ENCODE assay signal across 8 cellular contexts in genomic region chr22:37187552-37187890, GRCh38. TPM values are rescaled to one million over a fixed set of nuclear protein-coding genes. Genes with fewer than 3 reads are reported as not detected.
DNase-seq lines count a peak whose midpoint lies in the region; ATAC-seq, FAIRE-seq and TF ChIP-seq lines count a peak whose summit lies in the region.

No MANE protein-coding gene starts in this region.

- H3K27me3 ChIP-seq in H9 (ENCODE audit: insufficient read depth, low read length) (no peaks in the 10 kb centered on the region), iPS-18a (ENCODE audit: control insufficient read depth, insufficient read depth, low read length) (no peaks in the 10 kb centered on the region), small intestine (ENCODE audit: control insufficient read depth in 2 of 2, insufficient read depth in 2 of 2, low read length in 2 of 2) (no peaks in the 10 kb centered on the region)

- no peak overlapping the region for H2BK12ac ChIP-seq in H9 (ENCODE audit: insufficient read length, low read depth, low read length)

- no peak overlapping the region for H4K8ac ChIP-seq in H9 (replicated peaks; ENCODE audit: insufficient read length, low read depth, low read length)

- peak overlapping the region; percentile 44 for H3K4me3 ChIP-seq in astrocyte of the cerebellum (ENCODE audit: low read depth, low read length)
- peak overlapping the region; percentile 35 for H3K4me3 ChIP-seq in iPS-18a (ENCODE audit: low read length)
- H3K4me3 ChIP-seq in small intestine (ENCODE audit: low read depth in 1 of 2, low read length in 2 of 2): no peak overlapping the region
- H3K4me3 ChIP-seq in OCI-LY7 (ENCODE audit: low read depth, low read length, poor library complexity, severe bottlenecking): no peak overlapping the region

- in situ Hi-C loops in astrocyte of the cerebellum (cut with HindIII; ENCODE audit: low sequenced_read_pairs): no loop called here

- H3K79me2 ChIP-seq in H9 (ENCODE audit: insufficient read depth, low read length): no peaks in the 10 kb centered on the region
- H3K79me2 ChIP-seq in OCI-LY7 (ENCODE audit: insufficient read depth, low read depth, low read length): no peaks in the 10 kb centered on the region

- no peak overlapping the region for H3K4ac ChIP-seq in H9 (ENCODE audit: low read depth, low read length)

- H3K36me3 ChIP-seq in iPS-18a (ENCODE audit: control insufficient read depth, low read depth, low read length) (no peaks in the 10 kb centered on the region), small intestine (ENCODE audit: control insufficient read depth in 2 of 2, insufficient read depth in 2 of 2, low read length in 2 of 2) (no peaks in the 10 kb centered on the region), OCI-LY7 (ENCODE audit: insufficient read depth, low read length) (no peaks in the 10 kb centered on the region)

- peak overlapping the region; percentile 57 to 88 (median 85); a peak in 4 of 7 replicates for H3K27ac Mint-ChIP-seq in H9

- peaks cover 9% of the 10 kb centered on the region for H3K23me2 ChIP-seq in H9 (ENCODE audit: insufficient read length, low read depth, low read length, poor library complexity, severe bottlenecking)

- ATAC-seq in HG02973 (IDR thresholded peaks at IDR 0.05; ENCODE audit: unreplicated experiment): no peak

- H3K9me3 Mint-ChIP-seq in H9: peaks cover 3 to 12% of the 10 kb centered on the region in 2 experiments

- H3K4me3 Mint-ChIP-seq in H9: peak overlapping the region; percentile 62 to 77

- H2AK5ac ChIP-seq in H9 (ENCODE audit: insufficient read length, low read length): no peak overlapping the region

- H3K4me1 ChIP-seq in H9 (ENCODE audit: insufficient read depth, low read length) (peaks cover 5% of the 10 kb centered on the region), iPS-18a (ENCODE audit: control insufficient read depth, low read depth, low read length) (peaks cover 25% of the 10 kb centered on the region), small intestine (ENCODE audit: control insufficient read depth in 2 of 2, insufficient read depth in 1 of 2, low read depth in 1 of 2, low read length in 1 of 2) (peaks cover 2 to 11% of the 10 kb centered on the region in 2 donors), OCI-LY7 (ENCODE audit: insufficient read depth, low read length, poor library complexity, severe bottlenecking) (peaks cover 6% of the 10 kb centered on the region)

- H3K14ac ChIP-seq in H9 (ENCODE audit: insufficient read depth, low read length): peak overlapping the region; percentile 25; the same call in 1 of the 2 replicates

- H3K9me3 ChIP-seq in H9 (ENCODE audit: control insufficient read depth, low read depth, low read length): no peaks in the 10 kb centered on the region
- H3K9me3 ChIP-seq in iPS-18a (ENCODE audit: control insufficient read depth, low read depth, low read length): peaks cover 6% of the 10 kb centered on the region
- no peaks in the 10 kb centered on the region for H3K9me3 ChIP-seq in small intestine (ENCODE audit: control insufficient read depth, low read depth)
- peaks cover 4% of the 10 kb centered on the region; the same call in 1 of the 2 replicates for H3K9me3 ChIP-seq in OCI-LY7 (ENCODE audit: low read length)

- no CpG with 5 or more reads among the region's 5 CpGs for WGBS in H9 (ENCODE audit: extremely low coverage, insufficient read length, low lambda C conversion rate)
- WGBS in small intestine, 3 donors: 3 to 16% (median 15%) methylated on average over 5 of the region's 5 CpGs

- H3K27me3 Mint-ChIP-seq in H9 (ENCODE audit: low read depth): no peaks in the 10 kb centered on the region; the same call in 1 of the 2 replicates

- no peak for DNase-seq in H9
- DNase-seq in astrocyte of the cerebellum (ENCODE audit: low read depth): no peak
- DNase-seq in small intestine: peak; percentile 44
- DNase-seq in NCI-H446 (lab: John Stamatoyannopoulos, UW): no peak
- DNase-seq in OCI-LY7 (ENCODE audit: low spot score): no peak
- DNase-seq in GDM1 (lab: John Stamatoyannopoulos, UW): no peak

- POLR2A ChIA-PET in OCI-LY7 (lab: Charles Lee): no interaction called here

- H3K27ac ChIP-seq in H9 (ENCODE audit: insufficient read length, low read depth, low read length): no peak overlapping the region
- no peak overlapping the region for H3K27ac ChIP-seq in iPS-18a (ENCODE audit: low read length)
- peak overlapping the region; percentile 35 to 82 for H3K27ac ChIP-seq in small intestine (ENCODE audit: low read depth in 1 of 2, low read length in 1 of 2)
- no peak overlapping the region for H3K27ac ChIP-seq in OCI-LY7 (ENCODE audit: low read depth, low read length, poor library complexity, severe bottlenecking)

- peaks cover 29 to 43% of the 10 kb centered on the region in 2 experiments for H3K4me1 Mint-ChIP-seq in H9

- H3T11ph ChIP-seq in H9 (ENCODE audit: low read length): no peak overlapping the region

- H3K36me3 Mint-ChIP-seq in H9 (ENCODE audit: insufficient read depth in 1 of 3, low read depth in 3 of 3): peaks cover 8 to 18% (median 9%) of the 10 kb centered on the region in 3 experiments; a peak in 6 of 7 replicates

- H4K20me1 ChIP-seq in H9 (ENCODE audit: control insufficient read depth, insufficient read depth, insufficient read length): no peaks in the 10 kb centered on the region
- no peaks in the 10 kb centered on the region for H4K20me1 ChIP-seq in OCI-LY7 (ENCODE audit: insufficient read depth, low read length)

- TF ChIP-seq CTCF in H9 (conservative IDR thresholded peaks at IDR 0.05) (no peak), astrocyte of the cerebellum (IDR thresholded peaks at IDR 0.05; ENCODE audit: low read depth, low read length, missing control alignments) (no peak), OCI-LY7 (conservative IDR thresholded peaks at IDR 0.05; ENCODE audit: low read length) (no peak)

- H3K9ac ChIP-seq in H9 (ENCODE audit: extremely low read depth, insufficient read length, low read length) (no peak overlapping the region), iPS-18a (ENCODE audit: low read length) (peak overlapping the region; percentile 8)

- no peak overlapping the region for H3K23ac ChIP-seq in H9 (ENCODE audit: insufficient read length, low read depth, low read length)

- no peak overlapping the region for H2BK15ac ChIP-seq in H9 (ENCODE audit: low read depth, low read length)

- no peak overlapping the region for H2AFZ ChIP-seq in H9 (ENCODE audit: low read length)
- H2AFZ ChIP-seq in OCI-LY7 (ENCODE audit: low read length): no peak overlapping the region

- no TSS peak for BruUV-seq in OCI-LY7 (replicated peaks; lab: Mats Ljungman, UMichigan)

- H3K79me1 ChIP-seq in H9 (ENCODE audit: insufficient read depth, low read depth, low read length, poor library complexity, severe bottlenecking): no peaks in the 10 kb centered on the region

- no peak overlapping the region for H3K18ac ChIP-seq in H9 (ENCODE audit: insufficient read length, low read depth, low read length)

- H3K4me2 ChIP-seq in H9 (ENCODE audit: insufficient read depth, insufficient read length, low read length): peak overlapping the region; percentile 60
- H3K4me2 ChIP-seq in OCI-LY7 (ENCODE audit: low read length): no peak overlapping the region

- no peak overlapping the region for H4K91ac ChIP-seq in H9 (ENCODE audit: insufficient read length, low read depth, low read length)

- H4K5ac ChIP-seq in H9 (ENCODE audit: insufficient read length, low read depth, low read length): no peak overlapping the region

- H3K56ac ChIP-seq in H9 (ENCODE audit: insufficient read length, low read depth, low read length): no peak overlapping the region

- no peak overlapping the region for H2BK5ac ChIP-seq in H9 (ENCODE audit: insufficient read length, low read length)

- no peak overlapping the region for H2BK120ac ChIP-seq in H9 (ENCODE audit: low read depth, low read length, poor library complexity, severe bottlenecking)

- intact Hi-C loops in OCI-LY7 (cut with micrococcal nuclease; ENCODE audit: unreplicated experiment): no loop called here

- H2BK20ac ChIP-seq in H9 (ENCODE audit: low read depth, low read length, poor library complexity, severe bottlenecking): no peak overlapping the region

- CTCF ChIA-PET in OCI-LY7 (lab: Charles Lee; ENCODE audit: unreplicated experiment): no interaction called here

- no peak for FAIRE-seq in small intestine (lab: Jason Lieb, UNC)

- no peaks in the 10 kb centered on the region for H3K9me2 ChIP-seq in OCI-LY7 (ENCODE audit: insufficient read depth, low read length)

RNA-seq across cellular contexts. Expression of gene C1QTNF6, which starts 0.5 kb away (rescaled TPM):
- total RNA-seq in H9 (2021) (3.8 and 5.0 TPM in 2 replicates), OCI-LY7 (2022) (18.7 and 19.6 TPM in 2 replicates)
- 1 to 10 TPM; 2.4 to 3.6 (median 2.6) TPM for polyA plus RNA-seq in small intestine
- 6.8 and 7.3 TPM in 2 replicates for total RNA-seq in OCI-LY7 (2014; rRNA removed; shearing (Covaris generic))

RNA-seq across cellular contexts. Expression of gene SSTR3, which starts 24.8 kb away (rescaled TPM):
- total RNA-seq in H9 (2021): 0.68 and 0.72 TPM in 2 replicates
- polyA plus RNA-seq in small intestine: under 1 TPM in 1 of 3 donors, not detected in 2; 0.09 TPM
- total RNA-seq in OCI-LY7 (2014; rRNA removed; shearing (Covaris generic)): 0.05 and 0.25 TPM in 2 replicates
- 0.30 TPM in 2 replicates for total RNA-seq in OCI-LY7 (2022)

RNA-seq across cellular contexts. Expression of gene IL2RB, which starts 37.8 kb away (rescaled TPM):
- total RNA-seq in H9 (2021): 0.35 TPM in 2 replicates
- polyA plus RNA-seq in small intestine: 1 to 10 TPM; 1.0 to 1.6 (median 1.6) TPM
- total RNA-seq in OCI-LY7 (2014; rRNA removed; shearing (Covaris generic)): not detected in 2 replicates
- total RNA-seq in OCI-LY7 (2022): not detected in 2 replicates

RNA-seq across cellular contexts. Expression of gene RAC2, which starts 56.5 kb away (rescaled TPM):
- total RNA-seq in H9 (2021): 2.5 and 2.8 TPM in 2 replicates
- polyA plus RNA-seq in small intestine: 10 to 100 TPM; 12.1 to 41.1 (median 29.3) TPM
- total RNA-seq in OCI-LY7 (2014; rRNA removed; shearing (Covaris generic)): 91.5 and 142 TPM in 2 replicates
- total RNA-seq in OCI-LY7 (2022): 321 and 331 TPM in 2 replicates

Comparison
In these comparisons a context has a peak if more than half of its experiments do, and no peak if none do; other contexts are left out.
1. H3K27ac ChIP-seq: peak in small intestine (2 of 2); none in H9 (single experiment), iPS-18a (single experiment) and OCI-LY7 (single experiment).
2. H3K4me3 ChIP-seq: peak in astrocyte of the cerebellum (single experiment) and iPS-18a (single experiment); none in small intestine (0 of 2) and OCI-LY7 (single experiment).